19 cellular contexts compared by ENCODE assay signal in the genomic region with DNA sequence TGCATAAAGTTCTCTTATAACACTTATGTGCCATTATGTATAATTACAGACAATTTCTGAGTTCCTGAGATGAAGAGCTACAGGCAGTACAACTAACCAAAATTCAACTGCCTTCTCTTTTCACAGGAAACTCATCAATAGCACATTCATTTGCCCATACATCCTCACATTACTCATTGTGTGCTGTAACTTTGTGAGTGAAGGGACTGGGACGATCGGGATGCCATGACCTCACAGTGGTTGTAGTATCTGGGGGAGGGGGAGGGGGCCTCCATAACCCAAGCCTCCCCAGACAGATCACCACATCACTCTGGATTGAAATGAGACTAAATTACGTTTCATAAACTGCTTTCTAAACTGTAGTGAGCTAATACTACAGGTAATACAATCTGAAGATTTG.
"Had no signal": no experiment of that assay in that cellular context is flagged by ENCODE, and none has a peak within 500 bp of the region (broad histone marks: within the 10 kb centered on the region; RNA-seq: fewer than 3 reads in every experiment).

No MANE protein-coding gene starts in this region.

- H3K4me1 Mint-ChIP-seq: activated CD4-positive, alpha-beta T cell treated with anti-CD3 and anti-CD28 coated beads, Interleukin-2, amount 10 ng/mL, durations not matched to agents 7 days and 5 days; activated naive CD4-positive, alpha-beta T cell treated with anti-CD3 and anti-CD28 coated beads, Interleukin-2, amount 10 ng/mL, durations not matched to agents 7 days and 5 days; activated naive CD8-positive, alpha-beta T cell treated with anti-CD3 and anti-CD28 coated beads, Interleukin-2, amount 50 U/mL, for 24 hours; stimulated activated effector memory CD8-positive, alpha-beta T cell treated with anti-CD3 and anti-CD28 coated beads, Interleukin-12 subunit alpha, Interleukin-12 subunit beta, amount 100 ng/mL, for 72 hours had no signal

- H3K9me3 Mint-ChIP-seq: activated CD4-positive, alpha-beta T cell treated with anti-CD3 and anti-CD28 coated beads, Interleukin-2, amount 10 ng/mL, durations not matched to agents 7 days and 5 days; activated naive CD4-positive, alpha-beta T cell treated with anti-CD3 and anti-CD28 coated beads, Interleukin-2, amount 10 ng/mL, durations not matched to agents 7 days and 5 days; activated naive CD8-positive, alpha-beta T cell treated with anti-CD3 and anti-CD28 coated beads, Interleukin-2, amount 50 U/mL, for 24 hours; natural killer cell treated with Interleukin-12 subunit alpha and Interleukin-12 subunit beta and Interleukin-15 and Interleukin-18, amount 100 ng/mL, for 72 hours; stimulated activated effector memory CD8-positive, alpha-beta T cell treated with anti-CD3 and anti-CD28 coated beads, Interleukin-12 subunit alpha, Interleukin-12 subunit beta, amount 100 ng/mL, for 72 hours had no signal

- H3K27me3 Mint-ChIP-seq: natural killer cell treated with Interleukin-12 subunit alpha and Interleukin-12 subunit beta and Interleukin-15 and Interleukin-18, amount 100 ng/mL, for 72 hours had no signal

- H3K27ac Mint-ChIP-seq: activated CD4-positive, alpha-beta T cell treated with anti-CD3 and anti-CD28 coated beads, Interleukin-2, amount 10 ng/mL, durations not matched to agents 7 days and 5 days; activated CD8-positive, alpha-beta T cell treated with anti-CD3 and anti-CD28 coated beads, Interleukin-2, amount 10 ng/mL, durations not matched to agents 7 days and 5 days; activated naive CD4-positive, alpha-beta T cell treated with anti-CD3 and anti-CD28 coated beads, Interleukin-2, amount 10 ng/mL, durations not matched to agents 7 days and 5 days; activated naive CD8-positive, alpha-beta T cell treated with anti-CD3 and anti-CD28 coated beads, Interleukin-2, amount 50 U/mL, for 24 hours; natural killer cell treated with Interleukin-12 subunit alpha and Interleukin-12 subunit beta and Interleukin-15 and Interleukin-18, amount 100 ng/mL, for 72 hours; stimulated activated effector memory CD8-positive, alpha-beta T cell treated with anti-CD3 and anti-CD28 coated beads, Interleukin-12 subunit alpha, Interleukin-12 subunit beta, amount 100 ng/mL, for 72 hours had no signal

- ATAC-seq: activated CD4-positive, CD25-positive, alpha-beta regulatory T cell treated with anti-CD3 and anti-CD28 coated beads, Interleukin-2, amount 50 U/mL, for 24 hours; activated CD8-positive, alpha-beta T cell treated with anti-CD3 and anti-CD28 coated beads, Interleukin-2, amount 10 ng/mL, durations not matched to agents 7 days and 5 days; activated naive CD8-positive, alpha-beta T cell treated with anti-CD3 and anti-CD28 coated beads, Interleukin-2, amount 50 U/mL, for 24 hours; esophagus mucosa; left cardiac atrium; natural killer cell treated with Interleukin-12 subunit alpha and Interleukin-12 subunit beta and Interleukin-15 and Interleukin-18, amount 100 ng/mL, for 72 hours; stimulated activated effector memory CD8-positive, alpha-beta T cell treated with anti-CD3 and anti-CD28 coated beads, Interleukin-12 subunit alpha, Interleukin-12 subunit beta, amount 100 ng/mL, for 72 hours had no signal

- DNase-seq: activated CD4-positive, alpha-beta T cell treated with anti-CD3 and anti-CD28 coated beads, Interleukin-2, amount 10 ng/mL, durations not matched to agents 7 days and 5 days; activated CD8-positive, alpha-beta T cell treated with anti-CD3 and anti-CD28 coated beads, Interleukin-2, amount 10 ng/mL, durations not matched to agents 7 days and 5 days; activated effector memory CD4-positive, alpha-beta T cell treated with Interleukin-2 at 50 U/mL for 16 hours; activated naive CD4-positive, alpha-beta T cell treated with anti-CD3 and anti-CD28 coated beads, Interleukin-2, amount 10 ng/mL, durations not matched to agents 7 days and 5 days; activated naive CD8-positive, alpha-beta T cell treated with anti-CD3 and anti-CD28 coated beads, Interleukin-2, amount 50 U/mL, for 24 hours; activated T-cell treated with anti-CD3 and anti-CD28 coated beads, Interleukin-2, amount 50 U/mL, for 48 hours; anterior cingulate cortex; brain microvascular endothelial cell; left cardiac atrium; sigmoid colon; stimulated activated CD4-positive, alpha-beta T cell treated with anti-CD3 and anti-CD28 coated beads, Interleukin-4, amount 100 ng/mL, for 24 hours; testis; upper lobe of left lung had no signal

- H3K4me3 ChIP-seq: coronary artery, hepatocyte, sigmoid colon, testis, upper lobe of left lung had no signal

- H3K4me3 Mint-ChIP-seq: activated CD4-positive, alpha-beta T cell treated with anti-CD3 and anti-CD28 coated beads, Interleukin-2, amount 10 ng/mL, durations not matched to agents 7 days and 5 days; activated CD8-positive, alpha-beta T cell treated with anti-CD3 and anti-CD28 coated beads, Interleukin-2, amount 10 ng/mL, durations not matched to agents 7 days and 5 days; activated naive CD4-positive, alpha-beta T cell treated with anti-CD3 and anti-CD28 coated beads, Interleukin-2, amount 10 ng/mL, durations not matched to agents 7 days and 5 days; activated naive CD8-positive, alpha-beta T cell treated with anti-CD3 and anti-CD28 coated beads, Interleukin-2, amount 50 U/mL, for 24 hours; natural killer cell treated with Interleukin-12 subunit alpha and Interleukin-12 subunit beta and Interleukin-15 and Interleukin-18, amount 100 ng/mL, for 72 hours; stimulated activated effector memory CD8-positive, alpha-beta T cell treated with anti-CD3 and anti-CD28 coated beads, Interleukin-12 subunit alpha, Interleukin-12 subunit beta, amount 100 ng/mL, for 72 hours had no signal

- H3K36me3 Mint-ChIP-seq: activated naive CD4-positive, alpha-beta T cell treated with anti-CD3 and anti-CD28 coated beads, Interleukin-2, amount 10 ng/mL, durations not matched to agents 7 days and 5 days; natural killer cell treated with Interleukin-12 subunit alpha and Interleukin-12 subunit beta and Interleukin-15 and Interleukin-18, amount 100 ng/mL, for 72 hours; stimulated activated effector memory CD8-positive, alpha-beta T cell treated with anti-CD3 and anti-CD28 coated beads, Interleukin-12 subunit alpha, Interleukin-12 subunit beta, amount 100 ng/mL, for 72 hours had no signal
